Comparison of ENCODE assay signal across 13 cellular contexts in the genomic region with DNA sequence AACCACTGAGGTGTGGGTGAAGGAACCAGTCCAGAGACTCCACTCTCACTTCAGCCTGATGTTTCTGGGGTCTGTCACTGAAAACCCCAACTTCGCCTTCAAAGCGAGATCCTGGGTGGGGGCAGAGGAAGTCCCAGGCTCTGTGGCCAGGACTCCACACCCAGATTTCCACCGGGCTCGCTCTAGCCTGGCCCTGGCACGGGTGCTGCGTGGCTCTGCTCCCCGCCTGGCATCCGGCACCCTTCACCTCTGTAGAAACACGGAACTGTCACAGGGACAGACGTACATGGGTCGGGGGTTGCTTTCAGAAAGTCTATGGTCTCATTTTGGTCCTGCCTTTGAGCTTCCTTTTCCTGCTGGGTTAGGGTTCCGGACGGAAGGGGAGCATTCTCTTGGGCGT. TPM values are rescaled to one million over a fixed set of nuclear protein-coding genes. Genes with fewer than 3 reads are reported as not detected.
DNase-seq lines count a peak whose midpoint lies in the region; ATAC-seq and TF ChIP-seq lines count a peak whose summit lies in the region.
"Had no signal": no experiment of that assay in that cellular context is flagged by ENCODE, and none has a peak within 500 bp of the region (broad histone marks: within the 10 kb centered on the region; RNA-seq: fewer than 3 reads in every experiment).

No MANE protein-coding gene starts in this region.

- WGBS in right cardiac atrium = 68% methylated on average over 14 of the region's 14 CpGs
- 78 to 89% (median 83%) methylated on average over 14 of the region's 14 CpGs for WGBS in stomach, 5 donors

- H3K4me1 ChIP-seq in right cardiac atrium (ENCODE audit: control insufficient read depth, insufficient read depth, low read length) = peaks cover 20% of the 10 kb centered on the region
- H3K4me1 ChIP-seq in stomach = peaks cover 45 to 84% (median 60%) of the 10 kb centered on the region in 4 donors

- peak overlapping the region; percentile 37 for H3K27ac ChIP-seq in right cardiac atrium (ENCODE audit: low read length)
- H3K27ac ChIP-seq in stomach = peak overlapping the region; percentile 11 to 90 (median 84)
- H3K27ac ChIP-seq: brain microvascular endothelial cell had no signal

- no peaks in the 10 kb centered on the region for H3K9me3 Mint-ChIP-seq in T-helper 1 cell treated with Interleukin-12 subunit alpha and Interleukin-12 subunit beta and Interleukin-4 antibody, amounts not matched to agents 30 μg/mL and 1 μg/mL, for 36 hours
- H3K9me3 Mint-ChIP-seq in activated T-helper 17 cell treated with anti-CD3 and anti-CD28 coated beads, Interleukin-2, amount 50 U/mL, for 72 hours = no peaks in the 10 kb centered on the region

- peaks cover 0 to 14% (median 4%) of the 10 kb centered on the region in 4 donors for H3K36me3 ChIP-seq in stomach
- H3K36me3 ChIP-seq: brain microvascular endothelial cell had no signal

- intact Hi-C loops in right cardiac atrium (cut with DNase I) = loop anchor here in 2 of 4 donors (5.0 to 10.0 kb wide), 4 partner anchors 99 to 279 kb away; a partner anchor contains a TSS
- intact Hi-C loops in stomach (cut with DNase I; ENCODE audit: low total_unique reads) = no loop called here

- H3K36me3 Mint-ChIP-seq in T-helper 1 cell treated with Interleukin-12 subunit alpha and Interleukin-12 subunit beta and Interleukin-4 antibody, amounts not matched to agents 30 μg/mL and 1 μg/mL, for 36 hours (ENCODE audit: low read depth) = peaks cover 8% of the 10 kb centered on the region
- peaks cover 80% of the 10 kb centered on the region for H3K36me3 Mint-ChIP-seq in activated T-helper 17 cell treated with anti-CD3 and anti-CD28 coated beads, Interleukin-2, amount 50 U/mL, for 72 hours (ENCODE audit: low read depth)

- H3K27me3 Mint-ChIP-seq in T-helper 1 cell treated with Interleukin-12 subunit alpha and Interleukin-12 subunit beta and Interleukin-4 antibody, amounts not matched to agents 30 μg/mL and 1 μg/mL, for 36 hours (ENCODE audit: low read depth) = peaks cover 5% of the 10 kb centered on the region
- H3K27me3 Mint-ChIP-seq in activated T-helper 17 cell treated with anti-CD3 and anti-CD28 coated beads, Interleukin-2, amount 50 U/mL, for 72 hours = no peaks in the 10 kb centered on the region

- TF ChIP-seq EP300 in stomach (IDR thresholded peaks at IDR 0.05) = no peak

- peak overlapping the region; percentile 55 for H3K27ac Mint-ChIP-seq in T-helper 1 cell treated with Interleukin-12 subunit alpha and Interleukin-12 subunit beta and Interleukin-4 antibody, amounts not matched to agents 30 μg/mL and 1 μg/mL, for 36 hours
- peak overlapping the region; percentile 91 for H3K27ac Mint-ChIP-seq in activated T-helper 17 cell treated with anti-CD3 and anti-CD28 coated beads, Interleukin-2, amount 50 U/mL, for 72 hours

- ATAC-seq in activated T-helper 17 cell treated with anti-CD3 and anti-CD28 coated beads, Interleukin-2, amount 50 U/mL, for 72 hours (replicated peaks) = no peak
- peak in 1 of 2 donors; percentile 8 for ATAC-seq in right cardiac atrium

- TF ChIP-seq POLR2A in stomach (IDR thresholded peaks at IDR 0.05) = no peak

- no peak overlapping the region for H3K4me3 Mint-ChIP-seq in T-helper 1 cell treated with Interleukin-12 subunit alpha and Interleukin-12 subunit beta and Interleukin-4 antibody, amounts not matched to agents 30 μg/mL and 1 μg/mL, for 36 hours
- H3K4me3 Mint-ChIP-seq in activated T-helper 17 cell treated with anti-CD3 and anti-CD28 coated beads, Interleukin-2, amount 50 U/mL, for 72 hours = peak overlapping the region; percentile 84

- H3K4me3 ChIP-seq in right cardiac atrium (ENCODE audit: low read length) (no peak overlapping the region), stomach (no peak overlapping the region)

- H3K9me3 ChIP-seq in right cardiac atrium (ENCODE audit: control insufficient read depth, low read length) = no peaks in the 10 kb centered on the region
- no peaks in the 10 kb centered on the region for H3K9me3 ChIP-seq in stomach

- H3K4me1 Mint-ChIP-seq in T-helper 1 cell treated with Interleukin-12 subunit alpha and Interleukin-12 subunit beta and Interleukin-4 antibody, amounts not matched to agents 30 μg/mL and 1 μg/mL, for 36 hours (ENCODE audit: low read depth) = peaks cover 35% of the 10 kb centered on the region
- peaks cover 48% of the 10 kb centered on the region for H3K4me1 Mint-ChIP-seq in activated T-helper 17 cell treated with anti-CD3 and anti-CD28 coated beads, Interleukin-2, amount 50 U/mL, for 72 hours

- DNase-seq in T-helper 1 cell = no peak
- no peak for DNase-seq in right cardiac atrium
- no peak for DNase-seq in stomach
- no peak for DNase-seq in LoVo (ENCODE audit: low spot score)
- no peak for DNase-seq in NCI-H1105 (lab: John Stamatoyannopoulos, UW)
- no peak for DNase-seq in central memory CD4-positive, alpha-beta T cell
- DNase-seq: 8988T; activated CD8-positive, alpha-beta memory T cell treated with anti-CD3 and anti-CD28 coated beads, Interleukin-2, amount 50 U/mL, for 48 hours; brain microvascular endothelial cell; DMS79; mesendoderm had no signal

- H3K27me3 ChIP-seq in right cardiac atrium (ENCODE audit: control insufficient read depth, insufficient read depth) (no peaks in the 10 kb centered on the region), stomach (no peaks in the 10 kb centered on the region)
- H3K27me3 ChIP-seq: brain microvascular endothelial cell had no signal

- TF ChIP-seq CTCF in stomach (IDR thresholded peaks at IDR 0.05) = no peak

RNA-seq across cellular contexts. Expression of a gene that starts 41.6 kb away (rescaled TPM):
- total RNA-seq in activated T-helper 17 cell treated with anti-CD3 and anti-CD28 coated beads, Interleukin-2, amount 50 U/mL, for 72 hours = 100 to 1,000 TPM in 1 of 2 donors, 10 to 100 TPM in 1; 60.3 to 180 TPM
- total RNA-seq in right cardiac atrium (10 to 100 TPM; 35.2 to 47.9 (median 39.8) TPM), stomach (100 to 1,000 TPM in 3 of 5 donors, 10 to 100 TPM in 2; 33.0 to 148 (median 113) TPM)
- polyA plus RNA-seq in right cardiac atrium (17.3 TPM), stomach (10 to 100 TPM; 32.2 to 51.8 (median 36.2) TPM)
